In genomic region chr6:27556406-27556805, GRCh38 we compare ENCODE assay signal across 18 cellular contexts.
"Had no signal": no experiment of that assay in that cellular context is flagged by ENCODE, and none has a peak within 500 bp of the region (broad histone marks: within the 10 kb centered on the region; RNA-seq: fewer than 3 reads in every experiment).

No MANE protein-coding gene starts in this region.

- FAIRE-seq: pancreas, small intestine had no signal

- H3K4me1 ChIP-seq: colonic mucosa, pancreas, suprapubic skin, thyroid gland, uterus had no signal

- H3K4me2 ChIP-seq: hepatocyte had no signal

- DNase-seq: colonic mucosa; dermis blood vessel endothelial cell; erythroblast; foreskin melanocyte; head of caudate nucleus; kidney glomerular epithelial cell; midbrain; occipital lobe; pancreas; right cardiac atrium; small intestine; stimulated activated CD4-positive, alpha-beta T cell treated with anti-CD3 and anti-CD28 coated beads, Interleukin-12 subunit alpha, Interleukin-12 subunit beta, amount 100 ng/mL, for 4 hours; stimulated activated naive CD4-positive, alpha-beta T cell treated with Interleukin-2 at 50 U/mL for 16 hours; thyroid gland; uterus had no signal

- H3K27ac ChIP-seq: colonic mucosa, hepatocyte, pancreas, suprapubic skin, thyroid gland, upper lobe of left lung, uterus had no signal

- H2AFZ ChIP-seq: hepatocyte had no signal

- H3K9me3 ChIP-seq: colonic mucosa, pancreas, suprapubic skin, thyroid gland, uterus had no signal

- H3K4me3 ChIP-seq: colonic mucosa, hepatocyte, pancreas, suprapubic skin, thyroid gland, upper lobe of left lung, uterus had no signal

- H3K36me3 ChIP-seq: colonic mucosa, pancreas, suprapubic skin, thyroid gland, upper lobe of left lung, uterus had no signal

- H3K79me2 ChIP-seq: hepatocyte had no signal
